In the genomic region with DNA sequence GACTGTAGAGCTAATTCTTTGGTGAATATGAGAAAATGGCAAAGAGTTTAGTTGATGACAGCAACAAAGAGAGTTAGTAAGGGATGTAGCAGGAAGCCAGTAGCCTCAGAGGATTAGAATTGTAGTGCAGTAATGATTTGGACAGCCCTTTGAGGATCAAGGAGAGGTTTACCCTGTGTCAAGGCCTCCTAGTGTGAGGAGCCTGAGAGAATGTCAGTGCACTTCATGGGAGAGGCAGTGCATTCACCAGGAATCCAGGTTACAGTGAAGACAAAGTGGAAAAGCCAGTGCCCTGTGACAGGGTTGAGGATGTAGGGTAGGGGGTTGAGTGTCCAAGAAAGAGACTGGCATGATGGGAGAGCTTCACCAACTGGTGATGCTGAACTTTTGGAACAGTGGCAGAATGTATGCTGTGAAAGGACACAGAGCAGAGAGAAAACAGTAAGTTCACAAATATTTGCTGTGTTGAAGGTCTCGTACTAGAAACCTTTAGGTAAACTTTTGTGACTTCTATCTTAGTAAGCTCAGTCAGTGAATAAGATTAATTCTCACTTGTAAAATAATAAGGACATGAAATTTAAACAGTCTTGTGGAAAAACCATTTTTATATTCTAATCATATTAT, we compare ENCODE assay signal across 1 cellular context.
TF ChIP-seq lines count a peak whose summit lies in the region.

No MANE protein-coding gene starts in this region.

TF ChIP-seq in GM23338, 12 proteins besides CTCF, POLR2A, EP300 and RAD21 (continued from another document):
- TF ChIP-seq, protein P1, sequence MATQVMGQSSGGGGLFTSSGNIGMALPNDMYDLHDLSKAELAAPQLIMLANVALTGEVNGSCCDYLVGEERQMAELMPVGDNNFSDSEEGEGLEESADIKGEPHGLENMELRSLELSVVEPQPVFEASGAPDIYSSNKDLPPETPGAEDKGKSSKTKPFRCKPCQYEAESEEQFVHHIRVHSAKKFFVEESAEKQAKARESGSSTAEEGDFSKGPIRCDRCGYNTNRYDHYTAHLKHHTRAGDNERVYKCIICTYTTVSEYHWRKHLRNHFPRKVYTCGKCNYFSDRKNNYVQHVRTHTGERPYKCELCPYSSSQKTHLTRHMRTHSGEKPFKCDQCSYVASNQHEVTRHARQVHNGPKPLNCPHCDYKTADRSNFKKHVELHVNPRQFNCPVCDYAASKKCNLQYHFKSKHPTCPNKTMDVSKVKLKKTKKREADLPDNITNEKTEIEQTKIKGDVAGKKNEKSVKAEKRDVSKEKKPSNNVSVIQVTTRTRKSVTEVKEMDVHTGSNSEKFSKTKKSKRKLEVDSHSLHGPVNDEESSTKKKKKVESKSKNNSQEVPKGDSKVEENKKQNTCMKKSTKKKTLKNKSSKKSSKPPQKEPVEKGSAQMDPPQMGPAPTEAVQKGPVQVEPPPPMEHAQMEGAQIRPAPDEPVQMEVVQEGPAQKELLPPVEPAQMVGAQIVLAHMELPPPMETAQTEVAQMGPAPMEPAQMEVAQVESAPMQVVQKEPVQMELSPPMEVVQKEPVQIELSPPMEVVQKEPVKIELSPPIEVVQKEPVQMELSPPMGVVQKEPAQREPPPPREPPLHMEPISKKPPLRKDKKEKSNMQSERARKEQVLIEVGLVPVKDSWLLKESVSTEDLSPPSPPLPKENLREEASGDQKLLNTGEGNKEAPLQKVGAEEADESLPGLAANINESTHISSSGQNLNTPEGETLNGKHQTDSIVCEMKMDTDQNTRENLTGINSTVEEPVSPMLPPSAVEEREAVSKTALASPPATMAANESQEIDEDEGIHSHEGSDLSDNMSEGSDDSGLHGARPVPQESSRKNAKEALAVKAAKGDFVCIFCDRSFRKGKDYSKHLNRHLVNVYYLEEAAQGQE (IDR thresholded peaks at IDR 0.05; ENCODE audit: unreplicated experiment) = no peak
- no peak for TF ChIP-seq EZH2 (IDR thresholded peaks at IDR 0.05; ENCODE audit: low read depth, unreplicated experiment)
- TF ChIP-seq STAT1 (IDR thresholded peaks at IDR 0.05; ENCODE audit: unreplicated experiment) = no peak
- no peak for TF ChIP-seq NANOG (IDR thresholded peaks at IDR 0.05; ENCODE audit: borderline replicate concordance)
- TF ChIP-seq ETS1 (IDR thresholded peaks at IDR 0.05) = no peak
- TF ChIP-seq CREB1 (CRISPR knock-in tag; IDR thresholded peaks at IDR 0.05; ENCODE audit: low read depth) = no peak
- TF ChIP-seq POLR2AphosphoS5 (IDR thresholded peaks at IDR 0.05; ENCODE audit: low read depth) = no peak
- no peak for TF ChIP-seq ZNF331 (CRISPR knock-in tag; IDR thresholded peaks at IDR 0.05; ENCODE audit: low read depth)
TF ChIP-seq in GM23338: peak in this region for 0.
